ENCODE assay signal across 8 cellular contexts in the genomic region with DNA sequence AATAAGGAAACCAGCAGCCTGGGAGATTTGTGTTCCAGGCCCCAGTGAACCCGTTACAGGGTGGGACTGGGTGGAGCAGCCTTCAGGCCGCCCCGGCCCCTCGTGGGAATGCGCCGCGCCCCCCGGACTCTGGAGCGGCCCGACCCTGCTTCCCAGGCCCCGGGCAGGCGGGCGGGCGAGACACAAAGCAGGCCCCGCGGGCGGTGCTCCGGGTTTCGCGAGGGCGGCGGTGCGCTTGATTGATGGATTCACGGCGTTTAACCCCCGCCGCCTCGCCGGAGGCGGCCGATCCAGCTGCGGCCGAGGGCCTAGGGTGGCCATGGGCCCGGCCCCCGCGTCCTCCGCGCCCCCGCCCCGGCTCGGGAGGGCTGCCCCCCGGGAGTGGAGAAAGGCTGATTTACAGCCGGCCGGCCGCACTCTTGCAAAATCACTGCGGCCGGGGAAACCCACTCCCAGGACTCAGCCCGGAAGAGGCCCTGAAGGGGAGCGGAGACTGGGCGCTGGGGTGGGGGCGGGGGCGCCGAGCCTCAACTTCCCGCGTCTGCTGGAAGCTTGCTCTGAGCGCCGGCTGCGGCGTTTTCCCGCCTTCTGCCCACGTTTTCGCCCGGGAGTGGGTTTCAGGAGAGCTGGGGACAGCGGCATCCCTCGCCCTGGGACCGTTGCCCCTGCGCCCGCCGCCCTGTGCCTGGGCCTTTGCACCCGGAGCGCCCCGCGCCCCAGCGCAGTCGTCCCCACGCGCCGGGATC.
DNase-seq lines count a peak whose midpoint lies in the region; ATAC-seq lines count a peak whose summit lies in the region.

No MANE protein-coding gene starts in this region.

- 2 to 3% methylated on average over 78 of the region's 78 CpGs for WGBS in ectodermal cell, 2 experiments

- in situ Hi-C loops in G401 (cut with HindIII; ENCODE audit: low sequenced_read_pairs) = no loop called here

- H3K4me1 ChIP-seq in BLaER1 = peaks cover 12% of the 10 kb centered on the region
- peaks cover 32% of the 10 kb centered on the region for H3K4me1 ChIP-seq in ectodermal cell (ENCODE audit: control insufficient read depth, insufficient read depth, low read length)

- ATAC-seq in naive thymus-derived CD8-positive, alpha-beta T cell = peak; percentile 19 to 21
- ATAC-seq in GM18511 (IDR thresholded peaks at IDR 0.05; ENCODE audit: unreplicated experiment) = no peak

- H3K27me3 ChIP-seq in BLaER1 (peaks cover 82% of the 10 kb centered on the region), ectodermal cell (ENCODE audit: control insufficient read depth, insufficient read depth, low read length, poor library complexity, severe bottlenecking) (peaks cover 42% of the 10 kb centered on the region)

- peak overlapping the region in 7 of 10 donors; percentile 63 to 92 (median 78) for H3K4me3 Mint-ChIP-seq in naive thymus-derived CD8-positive, alpha-beta T cell

- peak overlapping the region; percentile 64 for H3K4me2 ChIP-seq in BLaER1

- peaks cover 12 to 22% (median 17%) of the 10 kb centered on the region in 4 donors for H3K4me1 Mint-ChIP-seq in naive thymus-derived CD8-positive, alpha-beta T cell

- H3K9me3 ChIP-seq in BLaER1 = peaks cover 20% of the 10 kb centered on the region
- no peaks in the 10 kb centered on the region for H3K9me3 ChIP-seq in ectodermal cell (ENCODE audit: control insufficient read depth, low read length)

- H3K9me3 Mint-ChIP-seq in naive thymus-derived CD8-positive, alpha-beta T cell = peaks cover 0 to 11% (median 0%) of the 10 kb centered on the region in 9 donors

- peaks cover 36 to 59% (median 57%) of the 10 kb centered on the region in 5 donors for H3K27me3 Mint-ChIP-seq in naive thymus-derived CD8-positive, alpha-beta T cell

- DNase-seq in LoVo (ENCODE audit: low spot score) (peak; percentile 46), SHP77 treated with DMSO at 0.1 percent for 48 hours (lab: John Stamatoyannopoulos, UW) (no peak), HCEC 1CT (no peak), G401 (ENCODE audit: low spot score) (no peak)
- DNase-seq in naive thymus-derived CD8-positive, alpha-beta T cell = peak in 3 of 10 donors; percentile 14 to 42 (median 24)

- H3K36me3 Mint-ChIP-seq in naive thymus-derived CD8-positive, alpha-beta T cell = peaks cover 0 to 7% (median 7%) of the 10 kb centered on the region in 3 donors

- H3K27ac Mint-ChIP-seq in naive thymus-derived CD8-positive, alpha-beta T cell = peak overlapping the region in 1 of 10 donors; percentile 88

- peaks cover 58% of the 10 kb centered on the region for H4K20me1 ChIP-seq in BLaER1

- no peak overlapping the region for H3K9ac ChIP-seq in BLaER1

- H3K36me3 ChIP-seq in BLaER1 (no peaks in the 10 kb centered on the region), ectodermal cell (ENCODE audit: control insufficient read depth, insufficient read depth, low read length) (no peaks in the 10 kb centered on the region)

- H3K4me3 ChIP-seq in BLaER1 (peak overlapping the region; percentile 43), ectodermal cell (ENCODE audit: insufficient read depth, low read depth, low read length) (peak overlapping the region; percentile 35)

- POLR2A ChIA-PET in naive thymus-derived CD8-positive, alpha-beta T cell (lab: Charles Lee) = no interaction called here

- H3K27ac ChIP-seq in BLaER1 (no peak overlapping the region), ectodermal cell (ENCODE audit: insufficient read depth, low read depth, low read length, poor library complexity, severe bottlenecking) (peak overlapping the region; percentile 22)
